21 cellular contexts compared by ENCODE assay signal in the genomic region with DNA sequence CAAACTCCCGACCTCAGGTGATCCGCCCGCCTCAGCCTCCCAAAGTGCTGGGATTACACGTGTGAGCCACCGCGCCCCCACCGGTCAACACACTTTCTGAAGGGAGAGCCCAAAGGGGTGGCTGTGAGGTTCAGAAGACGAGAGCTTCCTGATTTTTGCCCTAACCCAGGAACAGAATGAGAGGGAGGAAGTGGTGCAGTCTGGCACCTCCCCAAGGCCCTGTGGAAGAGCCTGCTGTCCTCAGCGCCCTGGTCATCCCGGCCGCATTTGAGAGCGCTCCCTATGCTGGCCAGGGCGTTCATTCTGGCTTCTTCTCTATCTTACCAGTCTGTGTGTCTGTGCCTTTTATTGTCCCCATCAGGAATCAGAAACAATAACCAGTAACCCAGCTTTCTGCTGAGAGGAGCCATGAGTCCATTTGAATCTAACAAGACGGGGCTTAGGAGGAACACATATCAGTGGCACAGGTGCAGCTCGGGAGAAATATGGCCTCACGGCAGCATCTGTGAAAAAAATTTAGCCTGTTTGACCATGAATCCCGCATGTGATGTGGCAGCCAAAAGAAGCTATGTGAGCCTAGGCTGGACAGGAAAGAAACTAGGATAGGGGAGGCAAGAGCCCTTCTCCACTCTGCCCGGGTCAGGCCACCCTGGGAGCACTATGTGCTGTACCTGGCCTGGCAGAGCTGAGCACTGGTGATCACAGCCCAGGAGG. TPM values are rescaled to one million over a fixed set of nuclear protein-coding genes. Genes with fewer than 3 reads are reported as not detected.
DNase-seq lines count a peak whose midpoint lies in the region; ATAC-seq, FAIRE-seq and TF ChIP-seq lines count a peak whose summit lies in the region.
"Had no signal": no experiment of that assay in that cellular context is flagged by ENCODE, and none has a peak within 500 bp of the region (broad histone marks: within the 10 kb centered on the region; RNA-seq: fewer than 3 reads in every experiment).

No MANE protein-coding gene starts in this region.

- H3K36me3 ChIP-seq in right atrium auricular region (no peaks in the 10 kb centered on the region), K562 (ENCODE audit: control insufficient read depth, insufficient read depth, low read length) (no peaks in the 10 kb centered on the region), aorta (ENCODE audit: control insufficient read depth in 1 of 2, insufficient read depth in 2 of 2, low read length in 1 of 2) (no peaks in the 10 kb centered on the region)

- WGBS in K562 (ENCODE audit: insufficient coverage, low coverage, missing lambda C conversion rate) = 29% methylated on average over 18 of the region's 18 CpGs
- 91 to 92% methylated on average over 18 of the region's 18 CpGs for WGBS in aorta, 2 donors

- POLR2A ChIA-PET in K562 (lab: Yijun Ruan, JAX) (interaction anchor here (0.5 to 1.4 kb wide), 5 partner anchors 10 to 187 kb away, joined by 3 to 7 read pairs (median 5); no protein-coding TSS in a partner anchor), T-cell (lab: Charles Lee) (no interaction called here)

- H3K27ac Mint-ChIP-seq in natural killer cell = no peak overlapping the region
- H3K27ac Mint-ChIP-seq in T-cell = no peak overlapping the region
- H3K27ac Mint-ChIP-seq: stimulated activated naive CD8-positive, alpha-beta T cell treated with anti-CD3 and anti-CD28 coated beads, Interleukin-15, amount 100 ng/mL, for 72 hours had no signal

- H3K4me2 ChIP-seq in K562 (ENCODE audit: insufficient read depth, low read length) = no peak overlapping the region

- TF ChIP-seq RAD21 in K562 (CRISPR knock-in tag; conservative IDR thresholded peaks at IDR 0.05 in 1 of 2, IDR thresholded peaks at IDR 0.05 in 1 of 2) = no peak

- H3K4me1 ChIP-seq in right atrium auricular region = peaks cover 0 to 9% of the 10 kb centered on the region in 2 donors
- peaks cover 4 to 6% of the 10 kb centered on the region in 2 experiments; a peak in 3 of 5 replicates for H3K4me1 ChIP-seq in K562 (replicated peaks in 1 of 2; ENCODE audit: control insufficient read depth in 2 of 2, insufficient read depth in 2 of 2, low read length in 2 of 2)
- H3K4me1 ChIP-seq in aorta (ENCODE audit: control insufficient read depth in 1 of 2, insufficient read depth in 2 of 2, low read length in 2 of 2) = no peaks in the 10 kb centered on the region

- FAIRE-seq in K562 (lab: Jason Lieb, UNC) = no peak
- FAIRE-seq: H54 had no signal

- H4K20me1 ChIP-seq in K562 (replicated peaks; ENCODE audit: control insufficient read depth, insufficient read depth, low read length) = no peaks in the 10 kb centered on the region; the same call in 1 of the 2 replicates

- ATAC-seq in Right ventricle myocardium superior (ENCODE audit: poor library complexity) (peak; percentile 53), K562 (peak; percentile 13; the same call in 1 of the 3 replicates), aorta (ENCODE audit: low FRiP score) (peak; percentile 53), natural killer cell (no peak), T-cell (replicated peaks in 1 of 4) (no peak)
- ATAC-seq: stimulated activated naive CD8-positive, alpha-beta T cell treated with anti-CD3 and anti-CD28 coated beads, Interleukin-15, amount 100 ng/mL, for 72 hours had no signal

- no peak overlapping the region for H2AFZ ChIP-seq in K562 (ENCODE audit: low read depth, low read length)

- no peak for TF ChIP-seq POLR2A in K562 (conservative IDR thresholded peaks at IDR 0.05)

- no peaks in the 10 kb centered on the region for H3K9me1 ChIP-seq in K562 (ENCODE audit: control insufficient read depth, insufficient read depth, low read length)

- H3K9me3 Mint-ChIP-seq in natural killer cell = no peaks in the 10 kb centered on the region
- no peaks in the 10 kb centered on the region for H3K9me3 Mint-ChIP-seq in T-cell
- H3K9me3 Mint-ChIP-seq: CD8-positive, alpha-beta memory T cell; stimulated activated naive CD8-positive, alpha-beta T cell treated with anti-CD3 and anti-CD28 coated beads, Interleukin-15, amount 100 ng/mL, for 72 hours had no signal

- H3K27me3 ChIP-seq in right atrium auricular region (no peaks in the 10 kb centered on the region), K562 (ENCODE audit: control insufficient read depth in 2 of 2, insufficient read depth in 2 of 2, low read length in 2 of 2) (peaks cover 38 to 86% of the 10 kb centered on the region in 2 experiments), aorta (ENCODE audit: control insufficient read depth in 1 of 2, insufficient read depth in 2 of 2, low read length in 1 of 2) (no peaks in the 10 kb centered on the region)

- in situ Hi-C loops in K562 (cut with MboI) = no loop called here

- DNase-seq in Right ventricle myocardium superior (peak; percentile 72), right atrium auricular region (ENCODE audit: low spot score) (no peak), K562 (ENCODE audit: extremely low read depth in 1 of 4, low spot score in 3 of 4) (no peak), iPS-NIHi7 (ENCODE audit: extremely low spot score) (peak; percentile 10), aorta (peak in 1 of 2 donors; percentile 84), natural killer cell (no peak), T-cell (no peak)
- no peak for DNase-seq in NK-92 treated with Interleukin-12 subunit alpha and Interleukin-12 subunit beta, amount 100 ng/mL, for 24 hours (lab: John Stamatoyannopoulos, UW)
- DNase-seq: activated CD4-positive, CD25-positive, alpha-beta regulatory T cell treated with anti-CD3 and anti-CD28 coated beads, Interleukin-2, amount 50 U/mL, for 72 hours; activated gamma-delta T cell; CD8-positive, alpha-beta memory T cell; DND-41; hippocampal formation; NCI-H1105 treated with DMSO at 0.1 percent for 48 hours; NCI-H2107; NCI-H524 treated with DMSO at 0.1 percent for 48 hours; SHP77 treated with DMSO at 0.1 percent for 48 hours; stimulated activated naive CD8-positive, alpha-beta T cell treated with anti-CD3 and anti-CD28 coated beads, Interleukin-15, amount 100 ng/mL, for 72 hours; T-helper 2 cell; trophoblast cell had no signal

- no peak overlapping the region for H3K27ac ChIP-seq in right atrium auricular region
- H3K27ac ChIP-seq in K562 (ENCODE audit: extremely low read depth, low read depth, low read length) = no peak overlapping the region
- H3K27ac ChIP-seq in aorta (ENCODE audit: low read depth in 1 of 2, low read length in 2 of 2) = no peak overlapping the region

- CTCF ChIA-PET in K562 (lab: Yijun Ruan, JAX; ENCODE audit: low intra/inter-chr PET ratio) (interaction anchor here (0.6 kb wide), 1 partner anchor 197 kb away, joined by 3 read pairs; no protein-coding TSS in a partner anchor), T-cell (lab: Charles Lee) (no interaction called here)

- no peaks in the 10 kb centered on the region for H3K9me3 ChIP-seq in right atrium auricular region
- no peaks in the 10 kb centered on the region for H3K9me3 ChIP-seq in K562 (replicated peaks; ENCODE audit: control insufficient read depth, insufficient read depth, low read depth, low read length)
- H3K9me3 ChIP-seq in aorta (ENCODE audit: control insufficient read depth, low read length) = no peaks in the 10 kb centered on the region

- no peaks in the 10 kb centered on the region for H3K79me2 ChIP-seq in K562 (ENCODE audit: control insufficient read depth, insufficient read depth, low read length)

- no peak for TF ChIP-seq EP300 in K562 (IDR thresholded peaks at IDR 0.05; ENCODE audit: low read length)

- intact Hi-C loops in Right ventricle myocardium superior (cut with DNase I) (no loop called here), K562 (cut with micrococcal nuclease) (loop anchor here (10.0 kb wide), 1 partner anchor 122 kb away; no protein-coding TSS in a partner anchor), aorta (cut with DNase I) (no loop called here), natural killer cell (cut with micrococcal nuclease) (no loop called here)

- H3K4me3 ChIP-seq in right atrium auricular region (no peak overlapping the region), K562 (no peak overlapping the region), aorta (ENCODE audit: low read length in 2 of 2) (no peak overlapping the region)

- no peak overlapping the region for H3K9ac ChIP-seq in K562 (ENCODE audit: insufficient read depth in 1 of 2, low read depth in 2 of 2, low read length in 2 of 2)

- TF ChIP-seq CTCF in right atrium auricular region (IDR thresholded peaks at IDR 0.05) = no peak
- TF ChIP-seq CTCF in K562 (IDR thresholded peaks at IDR 0.05 in 2 of 3, conservative IDR thresholded peaks at IDR 0.05 in 1 of 3; ENCODE audit: insufficient read depth in 2 of 3, low read depth in 1 of 3, low read length in 3 of 3) = no peak
- TF ChIP-seq CTCF in natural killer cell (IDR thresholded peaks at IDR 0.05) = no peak

- BruUV-seq in K562 (replicated peaks; lab: Mats Ljungman, UMichigan) = no TSS peak

- no peaks in the 10 kb centered on the region for H3K27me3 Mint-ChIP-seq in natural killer cell (ENCODE audit: low read depth in 2 of 2)
- H3K27me3 Mint-ChIP-seq in T-cell = no peaks in the 10 kb centered on the region
- H3K27me3 Mint-ChIP-seq: CD8-positive, alpha-beta memory T cell; stimulated activated naive CD8-positive, alpha-beta T cell treated with anti-CD3 and anti-CD28 coated beads, Interleukin-15, amount 100 ng/mL, for 72 hours had no signal

- H3K4me3 Mint-ChIP-seq in natural killer cell (no peak overlapping the region), T-cell (no peak overlapping the region)
- H3K4me3 Mint-ChIP-seq: CD8-positive, alpha-beta memory T cell; stimulated activated naive CD8-positive, alpha-beta T cell treated with anti-CD3 and anti-CD28 coated beads, Interleukin-15, amount 100 ng/mL, for 72 hours had no signal

- H3K4me1 Mint-ChIP-seq in natural killer cell (peaks cover 0 to 5% of the 10 kb centered on the region in 2 donors), T-cell (peaks cover 4 to 9% (median 6%) of the 10 kb centered on the region in 3 donors)
- H3K4me1 Mint-ChIP-seq: CD8-positive, alpha-beta memory T cell had no signal

- H3K36me3 Mint-ChIP-seq in natural killer cell (peaks cover under 1% of the 10 kb centered on the region), T-cell (peaks cover 36% of the 10 kb centered on the region)

RNA-seq across cellular contexts. Expression of gene BDH1, which starts 12.9 kb away (rescaled TPM):
- total RNA-seq in Right ventricle myocardium superior (57.9 TPM), right atrium auricular region (10 to 100 TPM in 1 of 2 donors, 1 to 10 TPM in 1; 4.0 to 48.3 TPM), K562 (2014; rRNA removed) (0.29 TPM in 1 of 2 replicates, not detected in the other), K562 (2014; rRNA removed; fragmentation: Illumina TruSeq; extraction: Trizol) (0.11 TPM in 1 of 2 replicates, not detected in the other), K562 (2015; rRNA removed; fragmentation: Illumina TruSeq; extraction: Trizol) (0.04 TPM in 1 of 2 replicates, not detected in the other), K562 (2021) (0.11 and 0.27 TPM in 2 replicates), aorta (1 to 10 TPM; 3.5 to 5.6 TPM), natural killer cell (10 to 100 TPM; 14.0 to 24.5 (median 17.4) TPM), T-cell (10 to 100 TPM; 31.1 to 74.7 (median 68.9) TPM)
- 0.60 and 1.0 TPM in 2 replicates for total RNA-seq in K562 (2011; cell fraction: chromatin; rRNA removed; ENCODE audit: low replicate concordance)
- 0.26 and 0.33 TPM in 2 replicates for total RNA-seq in K562 (2011; cell fraction: nucleolus; rRNA removed)
- 0.44 and 1.4 TPM in 2 replicates for total RNA-seq in K562 (2011; cell fraction: nucleoplasm; rRNA removed)
- polyA plus RNA-seq in K562 (2011; rRNA removed) (0.03 and 0.32 TPM in 2 replicates), K562 (2014; fragmentation: Illumina TruSeq; extraction: Trizol) (0.19 TPM in 1 of 2 replicates, not detected in the other), K562 (2014; fragmentation: Nextera tagmentation; extraction: Ambion mirVana) (under 1 TPM; 0.13 to 0.89 TPM), K562 (2014; rRNA removed) (0.07 and 0.69 TPM in 2 replicates), aorta (10 to 100 TPM in 1 of 2 donors, 1 to 10 TPM in 1; 7.6 to 17.8 TPM)
- 0.06 and 0.22 TPM in 2 replicates for polyA plus RNA-seq in K562 (2011; cell fraction: cytosol; rRNA removed)
- polyA plus RNA-seq in K562 (2011; cell fraction: nucleus; rRNA removed) = 0.38 and 0.94 TPM in 2 replicates
- polyA plus RNA-seq in K562 (2012) = 0.36 and 0.76 TPM in 2 replicates
- 0.21 TPM in 1 of 2 replicates, not detected in the other for polyA minus RNA-seq in K562 (2011; rRNA and poly(A)+ RNA removed)
- polyA minus RNA-seq in K562 (2011; cell fraction: cytosol; rRNA and poly(A)+ RNA removed) = not detected in 2 replicates
- 0.11 and 0.13 TPM in 2 replicates for polyA minus RNA-seq in K562 (2011; cell fraction: nucleus; rRNA and poly(A)+ RNA removed)

Comparison
In these comparisons a context has a peak if more than half of its experiments do, and no peak if none do; other contexts are left out.
1. DNase-seq: peak in Right ventricle myocardium superior (single experiment) and iPS-NIHi7 (single experiment); none in right atrium auricular region (single experiment), K562 (0 of 4), natural killer cell (single experiment), T-cell (0 of 34) and NK-92 treated with Interleukin-12 subunit alpha and Interleukin-12 subunit beta, amount 100 ng/mL, for 24 hours (single experiment).
2. ATAC-seq: peak in Right ventricle myocardium superior (single experiment), K562 (single experiment) and aorta (single experiment); none in natural killer cell (0 of 3) and T-cell (0 of 4).